ENCODE assay signal across 8 cellular contexts in genomic region chr11:75773595-75774353, GRCh38. TPM values are rescaled to one million over a fixed set of nuclear protein-coding genes. Genes with fewer than 3 reads are reported as not detected.
DNase-seq lines count a peak whose midpoint lies in the region; ATAC-seq, FAIRE-seq and TF ChIP-seq lines count a peak whose summit lies in the region.

No MANE protein-coding gene starts in this region.

- ATAC-seq in GM19328 (IDR thresholded peaks at IDR 0.05; ENCODE audit: unreplicated experiment), result peak; percentile 79
- peak; percentile 81 for ATAC-seq in HG03139 (IDR thresholded peaks at IDR 0.05; ENCODE audit: unreplicated experiment)
- ATAC-seq in activated B cell treated with CpG ODN at 0.5 μM for 24 hours (ENCODE audit: low read depth), result peak; percentile 80

- H3K4me3 Mint-ChIP-seq in activated B cell treated with CpG ODN at 0.5 μM for 24 hours, result peak overlapping the region; percentile 1

- H3K27ac ChIP-seq in C4-2B, result peak overlapping the region; percentile 4; the same call in 1 of the 2 replicates

- TF ChIP-seq CTCF in C4-2B (conservative IDR thresholded peaks at IDR 0.05) (no peak), activated B cell treated with CpG ODN at 0.5 μM for 24 hours (IDR thresholded peaks at IDR 0.05) (no peak)

- CTCF ChIA-PET in activated B cell treated with CpG ODN at 0.5 μM for 24 hours (lab: Charles Lee), result interaction anchor here (1.0 to 1.8 kb wide), 3 partner anchors 29 to 93 kb away, joined by 3 to 8 read pairs (median 3); no protein-coding TSS in a partner anchor

- FAIRE-seq in H54 (lab: Jason Lieb, UNC), result no peak

- H3K4me1 Mint-ChIP-seq in activated B cell treated with CpG ODN at 0.5 μM for 24 hours, result peaks cover 80% of the 10 kb centered on the region

- H3K27me3 Mint-ChIP-seq in activated B cell treated with CpG ODN at 0.5 μM for 24 hours, result no peaks in the 10 kb centered on the region

- H3K36me3 Mint-ChIP-seq in activated B cell treated with CpG ODN at 0.5 μM for 24 hours (ENCODE audit: low read depth), result peaks cover 3% of the 10 kb centered on the region

- peak overlapping the region; percentile 76 for H3K27ac Mint-ChIP-seq in activated B cell treated with CpG ODN at 0.5 μM for 24 hours

- DNase-seq in activated B cell treated with CpG ODN at 0.5 μM for 24 hours, result peak; percentile 42
- no peak for DNase-seq in NCI-H1092 treated with DMSO at 0.1 percent for 48 hours (lab: John Stamatoyannopoulos, UW)
- DNase-seq in H54 (ENCODE audit: insufficient read length, low spot score), result no peak
- no peak for DNase-seq in activated CD4-positive, CD25-positive, alpha-beta regulatory T cell (lab: John Stamatoyannopoulos, UW)
- DNase-seq in middle frontal gyrus (ENCODE audit: extremely low spot score, low spot score), result no peak

- intact Hi-C loops in activated B cell treated with CpG ODN at 0.5 μM for 24 hours (cut with micrococcal nuclease), result loop anchor here (1.0 to 2.0 kb wide), 5 partner anchors 42 to 100 kb away; partner anchors contain the start of gene UVRAG

- POLR2A ChIA-PET in activated B cell treated with CpG ODN at 0.5 μM for 24 hours (lab: Charles Lee), result interaction anchor here (0.6 to 1.8 kb wide), 11 partner anchors 8 to 120 kb away, joined by 3 to 6 read pairs (median 5); no protein-coding TSS in a partner anchor

- no peak for TF ChIP-seq POLR2A in H54 (IDR thresholded peaks at IDR 0.05; ENCODE audit: low read depth, low read length)

- no peaks in the 10 kb centered on the region for H3K9me3 Mint-ChIP-seq in activated B cell treated with CpG ODN at 0.5 μM for 24 hours

RNA-seq across cellular contexts. Expression of gene DGAT2, which starts 5.2 kb away (rescaled TPM):
- total RNA-seq in activated B cell treated with CpG ODN at 0.5 μM for 24 hours, result 6.9 and 7.9 TPM in 2 replicates

RNA-seq across cellular contexts. Expression of gene UVRAG, which starts 41.2 kb away (rescaled TPM):
- 86.8 and 103 TPM in 2 replicates for total RNA-seq in activated B cell treated with CpG ODN at 0.5 μM for 24 hours

RNA-seq across cellular contexts. Expression of gene MOGAT2, which starts 56.1 kb away (rescaled TPM):
- total RNA-seq in activated B cell treated with CpG ODN at 0.5 μM for 24 hours, result 0.22 TPM in 1 of 2 replicates, not detected in the other
